In the genomic region with DNA sequence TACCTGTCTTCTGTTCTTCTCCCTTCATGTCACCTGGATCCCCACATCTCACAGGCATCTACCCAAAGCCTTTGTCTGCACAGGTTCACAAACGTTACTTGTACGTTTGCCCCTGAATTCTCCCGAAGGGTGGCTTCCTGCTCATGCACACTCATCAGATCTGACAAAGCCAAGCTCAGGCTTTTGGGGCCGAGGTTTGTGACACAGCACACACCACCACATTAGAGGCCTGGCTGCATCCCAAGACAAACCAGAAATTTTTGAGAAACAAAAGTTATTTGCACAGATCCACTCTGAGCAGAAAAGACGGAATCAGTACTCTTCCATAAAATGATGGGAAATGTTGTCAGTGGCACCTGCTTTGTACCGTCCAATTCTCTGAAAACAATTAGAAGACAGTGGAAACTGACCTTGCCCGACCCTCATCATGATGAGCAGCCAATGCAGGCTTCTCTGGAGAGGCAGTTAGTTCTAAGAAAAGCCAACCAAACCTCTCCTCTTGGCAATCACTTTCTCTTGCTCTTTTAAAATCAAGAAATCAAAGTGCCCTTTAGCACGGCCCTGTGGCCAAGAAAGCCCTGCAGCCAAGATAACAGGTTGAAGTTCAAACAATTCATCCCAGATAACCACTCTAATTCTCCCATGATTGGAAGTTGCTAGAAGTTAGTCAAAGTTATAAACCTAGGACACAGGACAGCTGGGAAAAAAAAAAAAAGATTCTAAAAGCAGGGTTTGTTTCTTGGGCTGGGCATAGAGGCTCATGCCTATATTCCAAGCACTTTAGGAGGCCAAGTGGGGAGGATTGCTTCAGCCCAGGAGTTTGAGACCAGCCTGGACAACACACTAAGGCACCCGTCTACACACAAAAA, we compare ENCODE assay signal across 11 cellular contexts. TPM values are rescaled to one million over a fixed set of nuclear protein-coding genes. Genes with fewer than 3 reads are reported as not detected.
DNase-seq lines count a peak whose midpoint lies in the region; ATAC-seq and TF ChIP-seq lines count a peak whose summit lies in the region.
"Had no signal": no experiment of that assay in that cellular context is flagged by ENCODE, and none has a peak within 500 bp of the region (broad histone marks: within the 10 kb centered on the region; RNA-seq: fewer than 3 reads in every experiment).

No MANE protein-coding gene starts in this region.

- peak overlapping the region; percentile 78 for H3K27ac Mint-ChIP-seq in activated CD8-positive, alpha-beta T cell treated with anti-CD3 and anti-CD28 coated beads, Interleukin-2, amount 10 ng/mL, durations not matched to agents 7 days and 5 days

- peak; percentile 78 for ATAC-seq in activated CD8-positive, alpha-beta T cell treated with anti-CD3 and anti-CD28 coated beads, Interleukin-2, amount 10 ng/mL, durations not matched to agents 7 days and 5 days
- no peak for ATAC-seq in HG03175 (IDR thresholded peaks at IDR 0.05; ENCODE audit: unreplicated experiment)
- ATAC-seq in upper lobe of right lung, result no peak

- H3K36me3 ChIP-seq in skeletal muscle tissue (ENCODE audit: control insufficient read depth in 3 of 3, insufficient read depth in 3 of 3, low read length in 3 of 3) (no peaks in the 10 kb centered on the region), upper lobe of right lung (no peaks in the 10 kb centered on the region)
- H3K36me3 ChIP-seq: upper lobe of left lung had no signal

- CTCF ChIA-PET in activated CD8-positive, alpha-beta T cell treated with anti-CD3 and anti-CD28 coated beads, Interleukin-2, amount 10 ng/mL, durations not matched to agents 7 days and 5 days (lab: Charles Lee), result interaction anchor here (1.0 to 1.3 kb wide), 2 partner anchors 9 to 57 kb away, joined by 3 to 5 read pairs; no protein-coding TSS in a partner anchor

- no peaks in the 10 kb centered on the region for H3K9me3 Mint-ChIP-seq in activated CD8-positive, alpha-beta T cell treated with anti-CD3 and anti-CD28 coated beads, Interleukin-2, amount 10 ng/mL, durations not matched to agents 7 days and 5 days (ENCODE audit: insufficient read depth)

- H3K4me3 ChIP-seq in fibroblast of the aortic adventitia (ENCODE audit: low read depth, low read length), result peak overlapping the region; percentile 54
- peak overlapping the region in 1 of 3 donors; percentile 12 for H3K4me3 ChIP-seq in skeletal muscle tissue (ENCODE audit: low read length in 3 of 3)
- no peak overlapping the region for H3K4me3 ChIP-seq in upper lobe of right lung
- H3K4me3 ChIP-seq: lung, upper lobe of left lung had no signal

- POLR2A ChIA-PET in activated CD8-positive, alpha-beta T cell treated with anti-CD3 and anti-CD28 coated beads, Interleukin-2, amount 10 ng/mL, durations not matched to agents 7 days and 5 days (lab: Charles Lee), result no interaction called here

- H3K27me3 Mint-ChIP-seq in activated CD8-positive, alpha-beta T cell treated with anti-CD3 and anti-CD28 coated beads, Interleukin-2, amount 10 ng/mL, durations not matched to agents 7 days and 5 days (ENCODE audit: low read depth), result peaks cover 21% of the 10 kb centered on the region

- no peaks in the 10 kb centered on the region for H3K9me3 ChIP-seq in skeletal muscle tissue (ENCODE audit: control insufficient read depth in 3 of 3, low read length in 3 of 3)
- H3K9me3 ChIP-seq in upper lobe of right lung, result no peaks in the 10 kb centered on the region
- H3K9me3 ChIP-seq: upper lobe of left lung had no signal

- DNase-seq in EH (ENCODE audit: low read depth) (peak; percentile 41), fibroblast of the aortic adventitia (ENCODE audit: low read depth) (peak; percentile 68), upper lobe of right lung (no peak), Ammon's horn (ENCODE audit: low spot score) (no peak), middle frontal gyrus (ENCODE audit: extremely low spot score, low spot score) (no peak)
- peak; percentile 63 for DNase-seq in activated CD8-positive, alpha-beta T cell treated with anti-CD3 and anti-CD28 coated beads, Interleukin-2, amount 10 ng/mL, durations not matched to agents 7 days and 5 days
- DNase-seq: amygdala, upper lobe of left lung had no signal

- no peaks in the 10 kb centered on the region for H3K27me3 ChIP-seq in skeletal muscle tissue (ENCODE audit: control insufficient read depth in 3 of 3, insufficient read depth in 3 of 3, low read length in 3 of 3)
- no peaks in the 10 kb centered on the region for H3K27me3 ChIP-seq in upper lobe of right lung
- H3K27me3 ChIP-seq: upper lobe of left lung had no signal

- peaks cover 48% of the 10 kb centered on the region for H3K4me1 Mint-ChIP-seq in activated CD8-positive, alpha-beta T cell treated with anti-CD3 and anti-CD28 coated beads, Interleukin-2, amount 10 ng/mL, durations not matched to agents 7 days and 5 days (ENCODE audit: low read depth)

- no peaks in the 10 kb centered on the region for H3K36me3 Mint-ChIP-seq in activated CD8-positive, alpha-beta T cell treated with anti-CD3 and anti-CD28 coated beads, Interleukin-2, amount 10 ng/mL, durations not matched to agents 7 days and 5 days (ENCODE audit: low read depth)

- H3K4me1 ChIP-seq in skeletal muscle tissue (ENCODE audit: control insufficient read depth in 3 of 3, insufficient read depth in 3 of 3, low read length in 3 of 3) (peaks cover 37 to 48% (median 45%) of the 10 kb centered on the region in 3 donors), upper lobe of right lung (peaks cover 25% of the 10 kb centered on the region)

- peak overlapping the region in 2 of 3 donors; percentile 4 to 54 for H3K9ac ChIP-seq in skeletal muscle tissue (ENCODE audit: low read depth in 1 of 3, low read length in 3 of 3)

- TF ChIP-seq CTCF in fibroblast of the aortic adventitia (IDR thresholded peaks at IDR 0.05; ENCODE audit: insufficient read depth, low read length), result no peak
- TF ChIP-seq CTCF in upper lobe of right lung (IDR thresholded peaks at IDR 0.05), result no peak

- H3K27ac ChIP-seq in skeletal muscle tissue (ENCODE audit: low read depth, low read length) (peak overlapping the region; percentile 76), upper lobe of right lung (no peak overlapping the region)

- intact Hi-C loops in upper lobe of right lung (cut with DNase I), result no loop called here

- peak overlapping the region; percentile 57 for H3K4me3 Mint-ChIP-seq in activated CD8-positive, alpha-beta T cell treated with anti-CD3 and anti-CD28 coated beads, Interleukin-2, amount 10 ng/mL, durations not matched to agents 7 days and 5 days

RNA-seq across cellular contexts. Expression of gene SVIL, which starts 13.6 kb away (rescaled TPM):
- 10 to 100 TPM; 11.2 to 13.0 TPM for total RNA-seq in activated CD8-positive, alpha-beta T cell treated with anti-CD3 and anti-CD28 coated beads, Interleukin-2, amount 10 ng/mL, durations not matched to agents 7 days and 5 days
- total RNA-seq in fibroblast of the aortic adventitia (ENCODE audit: low replicate concordance) (97.7 and 309 TPM in 2 replicates), skeletal muscle tissue (153 TPM), upper lobe of right lung (106 TPM)

Comparison
In these comparisons a context has a peak if more than half of its experiments do, and no peak if none do; other contexts are left out.
1. DNase-seq: peak in EH (single experiment), activated CD8-positive, alpha-beta T cell treated with anti-CD3 and anti-CD28 coated beads, Interleukin-2, amount 10 ng/mL, durations not matched to agents 7 days and 5 days (single experiment) and fibroblast of the aortic adventitia (single experiment); none in upper lobe of right lung (single experiment), Ammon's horn (single experiment) and middle frontal gyrus (single experiment).